Comparison of ENCODE assay signal across 21 cellular contexts in the genomic region with DNA sequence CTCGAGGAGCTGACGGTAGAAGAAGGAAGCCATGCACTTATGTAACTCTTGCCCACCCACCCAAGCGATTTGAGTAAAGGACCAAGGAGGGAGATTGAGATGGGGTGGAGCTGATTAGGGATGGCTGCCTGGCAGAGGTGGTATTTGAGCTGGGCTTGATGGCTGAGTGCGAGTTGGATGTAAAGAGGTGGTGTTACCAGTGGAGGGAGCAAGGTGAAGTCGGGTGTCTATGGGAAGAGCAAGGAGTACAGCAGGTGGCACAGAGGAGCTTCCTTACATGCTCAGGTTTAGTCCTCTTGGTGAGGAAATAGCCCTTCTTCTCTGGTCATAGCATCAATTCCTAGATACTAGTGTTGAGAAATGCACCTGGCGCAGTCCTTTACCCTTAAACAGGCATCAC.
DNase-seq lines count a peak whose midpoint lies in the region; ATAC-seq and TF ChIP-seq lines count a peak whose summit lies in the region.
"Had no signal": no experiment of that assay in that cellular context is flagged by ENCODE, and none has a peak within 500 bp of the region (broad histone marks: within the 10 kb centered on the region; RNA-seq: fewer than 3 reads in every experiment).

No MANE protein-coding gene starts in this region.

- no peak for TF ChIP-seq POLR2A in HCT116 (IDR thresholded peaks at IDR 0.05; ENCODE audit: borderline replicate concordance, extremely low read depth, insufficient read depth, insufficient read length)

- DNase-seq in GM12865 (ENCODE audit: low read depth) (peak; percentile 3), HCT116 (ENCODE audit: low read depth, low spot score) (no peak), WERI-Rb-1 (peak; percentile 37), left colon (no peak), GM03348 (ENCODE audit: low spot score) (no peak), colonic mucosa (no peak)
- no peak for DNase-seq in activated T-helper 1 cell treated with anti-CD3 and anti-CD28 coated beads, Interleukin-12 subunit alpha, Interleukin-12 subunit beta, Interleukin-2, Interleukin-4 antibody, amounts not matched to agents 30 ng/mL and 10 ng/mL and 1 ng/mL, durations not matched to agents 14 hours and 24 hours and 36 hours (ENCODE audit: low spot score)
- DNase-seq: ACHN, AML-193, DMS 273 treated with DMSO at 0.1 percent for 48 hours, HCEC 1CT, KBM-7, NCI-H1048, NCI-H1694, NCI-H2107, NCI-H526 treated with DMSO at 0.1 percent for 48 hours, Right ventricle myocardium superior, T-helper 1 cell had no signal

- no peaks in the 10 kb centered on the region for H3K4me1 Mint-ChIP-seq in activated T-helper 1 cell treated with anti-CD3 and anti-CD28 coated beads, Interleukin-12 subunit alpha, Interleukin-12 subunit beta, Interleukin-2, Interleukin-4 antibody, amounts not matched to agents 30 ng/mL and 10 ng/mL and 1 ng/mL, durations not matched to agents 14 hours and 24 hours and 36 hours (ENCODE audit: low read depth)
- H3K4me1 Mint-ChIP-seq: CD14-positive monocyte had no signal

- no peaks in the 10 kb centered on the region for H4K20me1 ChIP-seq in HCT116 (ENCODE audit: insufficient read depth)

- no peak overlapping the region for H3K4me3 Mint-ChIP-seq in activated T-helper 1 cell treated with anti-CD3 and anti-CD28 coated beads, Interleukin-12 subunit alpha, Interleukin-12 subunit beta, Interleukin-2, Interleukin-4 antibody, amounts not matched to agents 30 ng/mL and 10 ng/mL and 1 ng/mL, durations not matched to agents 14 hours and 24 hours and 36 hours
- H3K4me3 Mint-ChIP-seq: CD14-positive monocyte had no signal

- H3K79me2 ChIP-seq in HCT116 (ENCODE audit: insufficient read depth, low read length) = no peaks in the 10 kb centered on the region

- no peaks in the 10 kb centered on the region for H3K36me3 Mint-ChIP-seq in activated T-helper 1 cell treated with anti-CD3 and anti-CD28 coated beads, Interleukin-12 subunit alpha, Interleukin-12 subunit beta, Interleukin-2, Interleukin-4 antibody, amounts not matched to agents 30 ng/mL and 10 ng/mL and 1 ng/mL, durations not matched to agents 14 hours and 24 hours and 36 hours (ENCODE audit: low read depth)
- H3K36me3 Mint-ChIP-seq: CD14-positive monocyte had no signal

- no peak overlapping the region for H2AFZ ChIP-seq in HCT116 (ENCODE audit: low read depth, low read length, poor library complexity, severe bottlenecking)

- no peak for TF ChIP-seq RAD21 in HCT116 (IDR thresholded peaks at IDR 0.05; ENCODE audit: low read depth)

- BruUV-seq in HCT116 (replicated peaks; lab: Mats Ljungman, UMichigan) = no TSS peak

- RAD21 ChIA-PET in HCT116 (lab: Charles Lee; ENCODE audit: low non-redundant PET in 1 of 2, low total read pairs in 2 of 2, uncharacterized antibody in 2 of 2, unreplicated experiment in 2 of 2) = no interaction called here

- POLR2A ChIA-PET in HCT116 (lab: Charles Lee) = no interaction called here

- no peak overlapping the region for H3K27ac Mint-ChIP-seq in activated T-helper 1 cell treated with anti-CD3 and anti-CD28 coated beads, Interleukin-12 subunit alpha, Interleukin-12 subunit beta, Interleukin-2, Interleukin-4 antibody, amounts not matched to agents 30 ng/mL and 10 ng/mL and 1 ng/mL, durations not matched to agents 14 hours and 24 hours and 36 hours
- H3K27ac Mint-ChIP-seq: CD14-positive monocyte had no signal

- no peaks in the 10 kb centered on the region for H3K9me3 Mint-ChIP-seq in activated T-helper 1 cell treated with anti-CD3 and anti-CD28 coated beads, Interleukin-12 subunit alpha, Interleukin-12 subunit beta, Interleukin-2, Interleukin-4 antibody, amounts not matched to agents 30 ng/mL and 10 ng/mL and 1 ng/mL, durations not matched to agents 14 hours and 24 hours and 36 hours

- no peaks in the 10 kb centered on the region for H3K36me3 ChIP-seq in HCT116 (ENCODE audit: control insufficient read depth in 1 of 2, insufficient read depth in 2 of 2, low read length in 2 of 2)
- H3K36me3 ChIP-seq in WERI-Rb-1 = no peaks in the 10 kb centered on the region
- H3K36me3 ChIP-seq in colonic mucosa = no peaks in the 10 kb centered on the region

- H3K4me1 ChIP-seq in HCT116 (ENCODE audit: control insufficient read depth in 1 of 2, insufficient read depth in 2 of 2, low read length in 2 of 2) (no peaks in the 10 kb centered on the region), colonic mucosa (no peaks in the 10 kb centered on the region)

- H3K4me3 ChIP-seq in GM12865 (ENCODE audit: low read depth, low read length) (no peak overlapping the region), HCT116 (replicated peaks in 1 of 2; ENCODE audit: low read depth in 1 of 2, low read length in 2 of 2) (no peak overlapping the region), WERI-Rb-1 (ENCODE audit: low read depth, low read length) (no peak overlapping the region), colonic mucosa (no peak overlapping the region)

- H3K27me3 Mint-ChIP-seq in activated T-helper 1 cell treated with anti-CD3 and anti-CD28 coated beads, Interleukin-12 subunit alpha, Interleukin-12 subunit beta, Interleukin-2, Interleukin-4 antibody, amounts not matched to agents 30 ng/mL and 10 ng/mL and 1 ng/mL, durations not matched to agents 14 hours and 24 hours and 36 hours (ENCODE audit: insufficient read depth) = peaks cover 5% of the 10 kb centered on the region

- no peak overlapping the region for H3K4me2 ChIP-seq in HCT116 (ENCODE audit: low read length)

- H3K27ac ChIP-seq in HCT116 (ENCODE audit: low read depth, low read length) (no peak overlapping the region), WERI-Rb-1 (no peak overlapping the region), colonic mucosa (no peak overlapping the region)

- H3K9me2 ChIP-seq in HCT116 (ENCODE audit: insufficient read depth) = no peaks in the 10 kb centered on the region

- H3K27me3 ChIP-seq in HCT116 (ENCODE audit: insufficient read depth, low read length) = peaks cover 71% of the 10 kb centered on the region
- H3K27me3 ChIP-seq in WERI-Rb-1 (ENCODE audit: insufficient read depth, low read depth, severe bottlenecking) = no peaks in the 10 kb centered on the region
- no peaks in the 10 kb centered on the region for H3K27me3 ChIP-seq in colonic mucosa

- H3K9me3 ChIP-seq in HCT116 (ENCODE audit: control insufficient read depth in 1 of 2, insufficient read depth in 1 of 2, low read depth in 1 of 2, low read length in 2 of 2) (no peaks in the 10 kb centered on the region), WERI-Rb-1 (ENCODE audit: severe bottlenecking) (no peaks in the 10 kb centered on the region), colonic mucosa (no peaks in the 10 kb centered on the region)

- CTCF ChIA-PET in HCT116 (lab: Charles Lee) = no interaction called here

- no peak for TF ChIP-seq CTCF in GM12865 (IDR thresholded peaks at IDR 0.05; ENCODE audit: insufficient read depth, low read depth, low read length, missing control alignments)
- TF ChIP-seq CTCF in HCT116 (IDR thresholded peaks at IDR 0.05 in 2 of 3, conservative IDR thresholded peaks at IDR 0.05 in 1 of 3; ENCODE audit: borderline replicate concordance in 1 of 3, insufficient read depth in 1 of 3, low read depth in 2 of 3, low read length in 2 of 3) = peak; percentile 16 to 28 (median 21); a peak in 2 of 6 replicates
- peak; percentile 48; the same call in 1 of the 2 replicates for TF ChIP-seq CTCF in WERI-Rb-1 (IDR thresholded peaks at IDR 0.05; ENCODE audit: low read depth, low read length)
- TF ChIP-seq CTCF in colonic mucosa (IDR thresholded peaks at IDR 0.05) = no peak

- intact Hi-C loops in HCT116 (cut with micrococcal nuclease) = no loop called here
- intact Hi-C loops in left colon (cut with DNase I, micrococcal nuclease) = no loop called here
- intact Hi-C loops in activated T-helper 1 cell treated with anti-CD3 and anti-CD28 coated beads, Interleukin-12 subunit alpha, Interleukin-12 subunit beta, Interleukin-2, Interleukin-4 antibody, amounts not matched to agents 30 ng/mL and 10 ng/mL and 1 ng/mL, durations not matched to agents 14 hours and 24 hours and 36 hours (cut with micrococcal nuclease) = no loop called here
- intact Hi-C loops in colonic mucosa (cut with DNase I) = no loop called here

- H3K9ac ChIP-seq in HCT116 (ENCODE audit: low read length) = no peak overlapping the region
- H3K9ac ChIP-seq in colonic mucosa (ENCODE audit: low read depth in 2 of 2, low read length in 2 of 2) = no peak overlapping the region

- ATAC-seq in HCT116 = peak; percentile 72; the same call in 1 of the 2 replicates
- ATAC-seq in left colon = peak; percentile 62
- ATAC-seq in HG03280 (IDR thresholded peaks at IDR 0.05; ENCODE audit: unreplicated experiment) = no peak
- ATAC-seq: SK-N-SH treated with all-trans-retinoic acid at 6 μM for 48 hours had no signal

TF ChIP-seq in HCT116, 20 proteins besides CTCF, POLR2A, EP300 and RAD21:
- TF ChIP-seq ZNF274 (IDR thresholded peaks at IDR 0.05; ENCODE audit: low read depth, low read length) (no peak), ZFX (IDR thresholded peaks at IDR 0.05) (no peak), POLR2AphosphoS5 (IDR thresholded peaks at IDR 0.05; ENCODE audit: low read depth, low read length) (no peak), ELF1 (IDR thresholded peaks at IDR 0.05; ENCODE audit: borderline replicate concordance, low read depth) (no peak), FOSL1 (IDR thresholded peaks at IDR 0.05; ENCODE audit: low read depth) (no peak)

Comparison
In these comparisons a context has a peak if more than half of its experiments do, and no peak if none do; other contexts are left out.
1. DNase-seq: peak in GM12865 (single experiment) and WERI-Rb-1 (single experiment); none in HCT116 (single experiment), left colon (0 of 2), activated T-helper 1 cell treated with anti-CD3 and anti-CD28 coated beads, Interleukin-12 subunit alpha, Interleukin-12 subunit beta, Interleukin-2, Interleukin-4 antibody, amounts not matched to agents 30 ng/mL and 10 ng/mL and 1 ng/mL, durations not matched to agents 14 hours and 24 hours and 36 hours (single experiment), GM03348 (single experiment) and colonic mucosa (single experiment).
2. CTCF ChIP-seq: peak in HCT116 (3 of 3) and WERI-Rb-1 (single experiment); none in GM12865 (single experiment) and colonic mucosa (single experiment).